Comparison of ENCODE assay signal across 12 cellular contexts in the genomic region with DNA sequence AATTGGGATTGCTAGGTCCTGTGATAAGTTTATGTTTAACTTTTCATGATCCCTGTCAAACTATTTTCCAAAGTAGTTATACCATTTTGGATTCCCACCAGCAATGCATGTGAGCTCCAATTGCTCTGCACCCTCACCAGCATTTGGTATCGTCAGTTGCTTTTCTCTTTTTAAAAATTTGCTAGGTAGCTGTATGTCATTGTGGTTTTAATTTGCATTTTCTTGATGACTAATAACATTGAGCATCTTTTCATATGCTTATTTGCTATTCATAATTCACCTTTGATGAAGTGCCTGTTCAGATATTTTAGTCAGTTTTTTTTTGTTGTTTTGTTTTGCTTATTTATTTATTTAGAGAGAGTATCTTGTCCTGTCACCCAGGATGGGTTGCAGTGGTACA. TPM values are rescaled to one million over a fixed set of nuclear protein-coding genes. Genes with fewer than 3 reads are reported as not detected.
"Had no signal": no experiment of that assay in that cellular context is flagged by ENCODE, and none has a peak within 500 bp of the region (broad histone marks: within the 10 kb centered on the region; RNA-seq: fewer than 3 reads in every experiment).

No MANE protein-coding gene starts in this region.

- H3K4me3 ChIP-seq: GM23248, HAP-1, K562 had no signal

- H3K27ac ChIP-seq: GM23248 had no signal

- H3K36me3 ChIP-seq: HAP-1 had no signal

- H3K9me3 ChIP-seq: HAP-1 had no signal

- FAIRE-seq: HTR-8/SVneo, K562 had no signal

- DNase-seq: GM23248, GOT3, H7, HFFc6, IMR-90, KG1 had no signal

- H3K4me1 ChIP-seq: HAP-1 had no signal

- ATAC-seq: HCT116, K562 had no signal

RNA-seq across cellular contexts. Expression of a gene that starts 12.5 kb away (rescaled TPM):
- total RNA-seq: GM23248, H4, H7, HFFc6, HT-29, IMR-90 had no signal
- polyA plus RNA-seq: GM23248, IMR-90 had no signal
